In genomic region chr19:31470952-31471351, GRCh38 we compare ENCODE assay signal across 9 cellular contexts.
"Had no signal": no experiment of that assay in that cellular context is flagged by ENCODE, and none has a peak within 500 bp of the region (broad histone marks: within the 10 kb centered on the region; RNA-seq: fewer than 3 reads in every experiment).

No MANE protein-coding gene starts in this region.

- H3K4me3 ChIP-seq: GM23338, HAP-1, K562 had no signal

- H3K4me1 ChIP-seq: HAP-1 had no signal

- DNase-seq: H7, HFFc6, IMR-90, KG1 had no signal

- H3K4me1 Mint-ChIP-seq: GM23338 had no signal

- ATAC-seq: GM23338, HCT116, K562 had no signal

- H3K9me3 ChIP-seq: HAP-1 had no signal

- H3K36me3 ChIP-seq: HAP-1 had no signal

- FAIRE-seq: HTR-8/SVneo, K562 had no signal

- H3K4me3 Mint-ChIP-seq: GM23338, HFFc6 had no signal

- H3K9me3 Mint-ChIP-seq: GM23338, HFFc6 had no signal

- H3K4me2 ChIP-seq: GM23338 had no signal

- H3K27ac Mint-ChIP-seq: GM23338, HFFc6 had no signal
